In the genomic region with DNA sequence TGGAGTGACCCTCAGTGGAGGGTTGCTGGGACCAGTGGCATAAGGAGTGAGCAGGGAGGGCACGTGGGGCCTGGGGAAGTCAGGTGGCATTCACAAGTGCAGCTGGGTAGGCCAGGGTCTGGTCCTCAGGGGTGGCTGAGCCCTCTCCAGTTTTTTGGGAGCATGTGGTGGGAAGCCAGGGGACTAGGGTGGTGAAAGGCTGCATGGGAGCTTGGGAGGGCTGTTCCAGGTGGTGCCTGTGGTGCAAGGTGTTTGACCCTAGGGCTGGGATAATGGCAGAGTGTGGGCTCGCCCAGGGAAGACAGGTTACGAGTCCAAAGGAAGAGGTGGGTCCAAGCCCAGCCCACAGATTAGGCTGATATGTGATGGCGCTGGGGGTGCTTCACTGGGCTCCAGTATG, we compare ENCODE assay signal across 16 cellular contexts.
"Had no signal": no experiment of that assay in that cellular context is flagged by ENCODE, and none has a peak within 500 bp of the region (broad histone marks: within the 10 kb centered on the region; RNA-seq: fewer than 3 reads in every experiment).

No MANE protein-coding gene starts in this region.

- H3K27me3 ChIP-seq: esophagus squamous epithelium, tibial nerve, vagina had no signal

- H3K27ac Mint-ChIP-seq: natural killer cell treated with Interleukin-12 subunit alpha and Interleukin-12 subunit beta and Interleukin-15 and Interleukin-18, amount 100 ng/mL, for 72 hours had no signal

- DNase-seq: activated CD4-positive, alpha-beta T cell treated with anti-CD3 and anti-CD28 coated beads, Interleukin-2, amount 50 U/mL, for 1 hour; activated effector memory CD4-positive, alpha-beta T cell treated with Interleukin-2 at 50 U/mL for 16 hours; activated naive CD4-positive, alpha-beta T cell treated with anti-CD3 and anti-CD28 coated beads, Interleukin-2, amount 50 U/mL, for 16 hours; activated T-cell treated with anti-CD3 and anti-CD28 coated beads, Interleukin-2, amount 50 U/mL, for 1 hour; cerebellar nuclear complex; effector CD8-positive, alpha-beta T cell; esophagus squamous epithelium; immature natural killer cell; kidney glomerular epithelial cell; mesenchymal stem cell; stimulated activated CD4-positive, alpha-beta T cell treated with anti-CD3 and anti-CD28 coated beads, Interleukin-12 subunit alpha, Interleukin-12 subunit beta, amount 100 ng/mL, for 4 hours; stimulated activated CD4-positive, alpha-beta T cell treated with anti-CD3 and anti-CD28 coated beads, Interleukin-1b, Interleukin-23, amount 100 ng/mL, for 48 hours; stimulated activated naive CD8-positive, alpha-beta T cell treated with anti-CD3 and anti-CD28 coated beads, Interleukin-15, Interleukin-2, amounts not matched to agents 100 U/mL and 50 U/mL, for 24 hours had no signal

- H3K9me3 Mint-ChIP-seq: immature natural killer cell; natural killer cell treated with Interleukin-12 subunit alpha and Interleukin-12 subunit beta and Interleukin-15 and Interleukin-18, amount 100 ng/mL, for 72 hours had no signal

- H3K36me3 ChIP-seq: vagina had no signal

- H3K36me3 Mint-ChIP-seq: natural killer cell treated with Interleukin-12 subunit alpha and Interleukin-12 subunit beta and Interleukin-15 and Interleukin-18, amount 100 ng/mL, for 72 hours had no signal

- H3K27ac ChIP-seq: esophagus squamous epithelium, tibial nerve, vagina had no signal

- ATAC-seq: natural killer cell treated with Interleukin-12 subunit alpha and Interleukin-12 subunit beta and Interleukin-15 and Interleukin-18, amount 100 ng/mL, for 72 hours; stimulated activated naive CD8-positive, alpha-beta T cell treated with anti-CD3 and anti-CD28 coated beads, Interleukin-15, Interleukin-2, amounts not matched to agents 100 U/mL and 50 U/mL, for 24 hours had no signal

- H3K4me3 ChIP-seq: esophagus squamous epithelium, tibial nerve, vagina had no signal

- H3K4me3 Mint-ChIP-seq: immature natural killer cell; natural killer cell treated with Interleukin-12 subunit alpha and Interleukin-12 subunit beta and Interleukin-15 and Interleukin-18, amount 100 ng/mL, for 72 hours had no signal

- H3K9me3 ChIP-seq: esophagus squamous epithelium, tibial nerve, vagina had no signal
